Comparison of ENCODE assay signal across 8 cellular contexts in the genomic region with DNA sequence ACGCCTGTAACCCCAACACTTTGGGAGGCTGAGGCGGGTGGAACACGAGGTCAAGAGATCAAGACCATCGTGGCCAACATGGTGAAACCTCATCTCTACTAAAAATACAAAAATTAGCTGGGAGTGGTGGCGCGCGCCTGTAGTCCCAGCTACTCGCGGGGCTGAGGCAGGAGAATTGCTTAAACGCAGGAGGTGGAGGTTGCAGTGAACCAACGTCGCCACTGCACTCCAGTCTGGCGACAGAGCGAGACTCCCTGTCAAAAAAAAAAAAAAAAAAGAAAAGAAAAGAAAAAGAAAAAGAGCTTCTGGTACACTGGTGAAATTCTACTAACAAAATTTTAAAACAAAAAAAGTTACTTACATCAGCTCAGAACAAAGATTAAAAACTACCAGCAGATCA. TPM values are rescaled to one million over a fixed set of nuclear protein-coding genes. Genes with fewer than 3 reads are reported as not detected.
DNase-seq lines count a peak whose midpoint lies in the region; TF ChIP-seq lines count a peak whose summit lies in the region.
"Not testable (repeated sequence)": the region's sequence is repeated elsewhere in the genome, so short reads cannot be mapped to it uniquely, and the experiment has no call there.

No MANE protein-coding gene starts in this region.

- H3K4me1 Mint-ChIP-seq in HFFc6 (ENCODE audit: low read depth): peaks cover 24% of the 10 kb centered on the region
- peaks cover 13% of the 10 kb centered on the region for H3K4me1 Mint-ChIP-seq in endothelial cell (ENCODE audit: unreplicated experiment)
- H3K4me1 Mint-ChIP-seq in immature natural killer cell: peaks cover 15 to 18% of the 10 kb centered on the region in 2 donors
- H3K4me1 Mint-ChIP-seq in neural progenitor cell: peaks cover 18% of the 10 kb centered on the region

- H2AFZ ChIP-seq in neural progenitor cell (replicated peaks): not testable (repeated sequence)

- H3K27me3 ChIP-seq in BLaER1; SJSA1 (replicated peaks); adipocyte (replicated peaks; ENCODE audit: control insufficient read depth, insufficient read depth, low read length); neural progenitor cell; stomach: not testable (repeated sequence)

- not testable (repeated sequence) for TF ChIP-seq POLR2A in stomach (IDR thresholded peaks at IDR 0.05)

- peak overlapping the region; percentile 90 for H3K27ac Mint-ChIP-seq in HFFc6
- peak overlapping the region; percentile 88 for H3K27ac Mint-ChIP-seq in endothelial cell (ENCODE audit: unreplicated experiment)
- H3K27ac Mint-ChIP-seq in immature natural killer cell: peak overlapping the region in 1 of 6 donors; percentile 47
- H3K27ac Mint-ChIP-seq in neural progenitor cell: not testable (repeated sequence)

- not testable (repeated sequence) for H3K36me3 Mint-ChIP-seq in HFFc6 (ENCODE audit: low read depth); endothelial cell (ENCODE audit: low read depth, unreplicated experiment); immature natural killer cell
- H3K36me3 Mint-ChIP-seq in neural progenitor cell: peaks cover 10% of the 10 kb centered on the region

- H3K9me3 ChIP-seq in BLaER1; SJSA1 (replicated peaks); adipocyte (ENCODE audit: control insufficient read depth, low read length); neural progenitor cell (ENCODE audit: low read depth); stomach: not testable (repeated sequence)

- WGBS in stomach, 5 donors: 37 to 53% (median 48%) methylated on average over 14 of the region's 14 CpGs

- TF ChIP-seq CTCF in HFFc6 (IDR thresholded peaks at IDR 0.05); endothelial cell (IDR thresholded peaks at IDR 0.05; ENCODE audit: unreplicated experiment); neural progenitor cell (IDR thresholded peaks at IDR 0.05): not testable (repeated sequence)
- peak in 2 of 7 experiments; percentile 14 to 19 for TF ChIP-seq CTCF in stomach (IDR thresholded peaks at IDR 0.05)

- H3K4me3 ChIP-seq in BLaER1 (peak overlapping the region; percentile 77), SJSA1 (peak overlapping the region; percentile 81), adipocyte (ENCODE audit: low read length) (peak overlapping the region; percentile 94), neural progenitor cell (peak overlapping the region; percentile 70), stomach (peak overlapping the region; percentile 60 to 81 (median 70))

- not testable (repeated sequence) for H3K27ac ChIP-seq in BLaER1, neural progenitor cell
- H3K27ac ChIP-seq in SJSA1 (peak overlapping the region; percentile 78; the same call in 1 of the 2 replicates), stomach (peak overlapping the region in 4 of 5 donors; percentile 97 to 98 (median 98))

- peaks cover 17% of the 10 kb centered on the region; the same call in 1 of the 2 replicates for H3K36me3 ChIP-seq in BLaER1
- not testable (repeated sequence) for H3K36me3 ChIP-seq in SJSA1; adipocyte (ENCODE audit: control insufficient read depth, insufficient read depth, low read length, severe bottlenecking); neural progenitor cell; stomach

- H3K4me2 ChIP-seq in BLaER1 (peak overlapping the region; percentile 92), neural progenitor cell (peak overlapping the region; percentile 84)

- H3K4me1 ChIP-seq in BLaER1: peaks cover 22% of the 10 kb centered on the region
- not testable (repeated sequence) for H3K4me1 ChIP-seq in SJSA1 (replicated peaks); neural progenitor cell
- H3K4me1 ChIP-seq in adipocyte (ENCODE audit: control insufficient read depth, insufficient read depth, low read length): peaks cover 16% of the 10 kb centered on the region
- H3K4me1 ChIP-seq in stomach: peaks cover under 1 to 62% (median 39%) of the 10 kb centered on the region in 4 donors

- H3K79me2 ChIP-seq in neural progenitor cell (ENCODE audit: low read depth): peaks cover 52% of the 10 kb centered on the region

- intact Hi-C loops in stomach (cut with DNase I; ENCODE audit: low total_unique reads): not testable (repeated sequence)

- 0 out of 2 replicates have a peak overlapping the region, but pooled peaks have one; percentile 79 for H3K9ac ChIP-seq in BLaER1
- peak overlapping the region; percentile 94 for H3K9ac ChIP-seq in adipocyte (ENCODE audit: low read length)
- not testable (repeated sequence) for H3K9ac ChIP-seq in neural progenitor cell

- not testable (repeated sequence) for TF ChIP-seq EP300 in stomach (IDR thresholded peaks at IDR 0.05)

- peaks cover 58% of the 10 kb centered on the region for H4K20me1 ChIP-seq in BLaER1
- not testable (repeated sequence) for H4K20me1 ChIP-seq in neural progenitor cell (ENCODE audit: low read depth)

- H3F3A ChIP-seq in neural progenitor cell (ENCODE audit: low read depth): peaks cover 27% of the 10 kb centered on the region

- not testable (repeated sequence) for H3K27me3 Mint-ChIP-seq in HFFc6 (ENCODE audit: insufficient read depth); endothelial cell (ENCODE audit: unreplicated experiment)
- H3K27me3 Mint-ChIP-seq in immature natural killer cell (ENCODE audit: low read depth in 3 of 3) (peaks cover 7 to 41% (median 33%) of the 10 kb centered on the region in 3 donors), neural progenitor cell (ENCODE audit: insufficient read depth, low read depth) (peaks cover 11% of the 10 kb centered on the region)

- H3K4me3 Mint-ChIP-seq in HFFc6 (peak overlapping the region; percentile 94), endothelial cell (ENCODE audit: unreplicated experiment) (peak overlapping the region; percentile 94), immature natural killer cell (peak overlapping the region; percentile 63 to 86 (median 78)), neural progenitor cell (peak overlapping the region; percentile 89)

- DNase-seq in HFFc6 (peak; percentile 35), adipocyte (ENCODE audit: low read depth) (peak; percentile 33), endothelial cell (ENCODE audit: low spot score) (peak; percentile 22), neural progenitor cell (ENCODE audit: low spot score) (peak; percentile 38), stomach (peak; percentile 37)
- not testable (repeated sequence) for DNase-seq in SJSA1 (ENCODE audit: low read depth in 1 of 2, low spot score in 2 of 2); immature natural killer cell

- not testable (repeated sequence) for H3K9me3 Mint-ChIP-seq in HFFc6; endothelial cell (ENCODE audit: unreplicated experiment); immature natural killer cell; neural progenitor cell

RNA-seq across cellular contexts. Expression of gene EVI5, which starts 1.4 kb away (rescaled TPM):
- total RNA-seq in HFFc6 (2021; fragmentation: NEBNext Ultra II Directional; extraction: Animal tissue kit (Norgen Biotek cat#: 25700)): 10 to 100 TPM; 31.7 to 43.7 (median 34.0) TPM
- total RNA-seq in SJSA1 (2014; rRNA removed; shearing (Covaris generic)): 18.1 and 21.5 TPM in 2 replicates
- 33.0 TPM for total RNA-seq in endothelial cell (ENCODE audit: unreplicated experiment)
- 1 to 10 TPM in 2 of 3 donors, under 1 TPM in 1; 0.39 to 2.2 (median 1.7) TPM for polyA plus RNA-seq in immature natural killer cell
- 13.7 TPM in 2 replicates for total RNA-seq in neural progenitor cell (ENCODE audit: low replicate concordance)
- 100 to 1,000 TPM in 2 of 5 donors, 10 to 100 TPM in 3; 30.0 to 200 (median 91.4) TPM for total RNA-seq in stomach
- polyA plus RNA-seq in stomach: 1 to 10 TPM; 1.8 to 8.9 (median 6.6) TPM

RNA-seq across cellular contexts. Expression of gene RPL5, which starts 48.3 kb away (rescaled TPM):
- 1,000 to 10,000 TPM in 1 of 6 experiments, 100 to 1,000 TPM in 5; 851 to 1,006 (median 921) TPM for total RNA-seq in HFFc6 (2021; fragmentation: NEBNext Ultra II Directional; extraction: Animal tissue kit (Norgen Biotek cat#: 25700))
- total RNA-seq in SJSA1 (2014; rRNA removed; shearing (Covaris generic)): 646 and 1,004 TPM in 2 replicates
- total RNA-seq in endothelial cell (ENCODE audit: unreplicated experiment) (1,318 TPM), neural progenitor cell (ENCODE audit: low replicate concordance) (3,057 and 3,732 TPM in 2 replicates), stomach (1,000 to 10,000 TPM; 1,447 to 2,022 (median 1,553) TPM)
- polyA plus RNA-seq in immature natural killer cell (1,000 to 10,000 TPM; 1,077 to 1,697 (median 1,102) TPM), stomach (1,000 to 10,000 TPM; 1,862 to 2,593 (median 2,118) TPM)
